8 cellular contexts compared by ENCODE assay signal in genomic region chr3:197454841-197455240, GRCh38.
DNase-seq lines count a peak whose midpoint lies in the region; ATAC-seq and TF ChIP-seq lines count a peak whose summit lies in the region.
"Not testable (repeated sequence)": the region's sequence is repeated elsewhere in the genome, so short reads cannot be mapped to it uniquely, and the experiment has no call there.

No MANE protein-coding gene starts in this region.

- H3K27me3 ChIP-seq in CD4-positive, alpha-beta T cell (ENCODE audit: control insufficient read depth, insufficient read depth, low read length) = not testable (repeated sequence)

- H3K27me3 Mint-ChIP-seq in CD4-positive, alpha-beta T cell; IgD-negative memory B cell; activated T-cell treated with anti-CD3 and anti-CD28 coated beads, Interleukin-2, amount 50 U/mL, for 24 hours; central memory CD8-positive, alpha-beta T cell; naive thymus-derived CD8-positive, alpha-beta T cell; osteocyte (ENCODE audit: unreplicated experiment): not testable (repeated sequence)
- H3K27me3 Mint-ChIP-seq in immature natural killer cell (ENCODE audit: low read depth in 3 of 3) = peaks cover 1 to 20% (median 7%) of the 10 kb centered on the region in 3 donors
- H3K27me3 Mint-ChIP-seq in stimulated activated memory B cell treated with anti-CD40 and anti-IgM and Interleukin-4, amounts not matched to agents 10 μg/mL and 1 μg/mL and 100 μg/mL, for 72 hours = peaks cover 24% of the 10 kb centered on the region

- CTCF ChIA-PET in CD4-positive, alpha-beta T cell (lab: Charles Lee) = not testable (repeated sequence)

- peaks cover 24% of the 10 kb centered on the region for H3K4me1 Mint-ChIP-seq in CD4-positive, alpha-beta T cell (ENCODE audit: low read depth)
- H3K4me1 Mint-ChIP-seq in IgD-negative memory B cell (peaks cover 6 to 12% (median 7%) of the 10 kb centered on the region in 3 donors), immature natural killer cell (peaks cover 21 to 23% of the 10 kb centered on the region in 2 donors), osteocyte (ENCODE audit: unreplicated experiment) (peaks cover 23% of the 10 kb centered on the region)
- peaks cover 18% of the 10 kb centered on the region for H3K4me1 Mint-ChIP-seq in activated T-cell treated with anti-CD3 and anti-CD28 coated beads, Interleukin-2, amount 50 U/mL, for 24 hours (ENCODE audit: low read depth)
- peaks cover 18% of the 10 kb centered on the region for H3K4me1 Mint-ChIP-seq in central memory CD8-positive, alpha-beta T cell
- peaks cover 12 to 24% (median 20%) of the 10 kb centered on the region in 4 donors for H3K4me1 Mint-ChIP-seq in naive thymus-derived CD8-positive, alpha-beta T cell
- peaks cover 26% of the 10 kb centered on the region for H3K4me1 Mint-ChIP-seq in stimulated activated memory B cell treated with anti-CD40 and anti-IgM and Interleukin-4, amounts not matched to agents 10 μg/mL and 1 μg/mL and 100 μg/mL, for 72 hours

- ATAC-seq in CD4-positive, alpha-beta T cell (ENCODE audit: poor library complexity); central memory CD8-positive, alpha-beta T cell (replicated peaks; ENCODE audit: extremely low read depth, poor library complexity, severe bottlenecking); naive thymus-derived CD8-positive, alpha-beta T cell; stimulated activated memory B cell treated with anti-CD40 and anti-IgM and Interleukin-4, amounts not matched to agents 10 μg/mL and 1 μg/mL and 100 μg/mL, for 72 hours: not testable (repeated sequence)

- peak overlapping the region; percentile 91 for H3K4me3 Mint-ChIP-seq in CD4-positive, alpha-beta T cell
- peak overlapping the region in 3 of 4 donors; percentile 52 to 97 (median 79) for H3K4me3 Mint-ChIP-seq in IgD-negative memory B cell
- not testable (repeated sequence) for H3K4me3 Mint-ChIP-seq in activated T-cell treated with anti-CD3 and anti-CD28 coated beads, Interleukin-2, amount 50 U/mL, for 24 hours; osteocyte (ENCODE audit: unreplicated experiment); stimulated activated memory B cell treated with anti-CD40 and anti-IgM and Interleukin-4, amounts not matched to agents 10 μg/mL and 1 μg/mL and 100 μg/mL, for 72 hours
- peak overlapping the region; percentile 90 for H3K4me3 Mint-ChIP-seq in central memory CD8-positive, alpha-beta T cell
- peak overlapping the region; percentile 90 to 96 (median 93) for H3K4me3 Mint-ChIP-seq in immature natural killer cell
- H3K4me3 Mint-ChIP-seq in naive thymus-derived CD8-positive, alpha-beta T cell = peak overlapping the region in 9 of 10 donors; percentile 5 to 97 (median 87)

- DNase-seq in CD4-positive, alpha-beta T cell; activated T-cell treated with anti-CD3 and anti-CD28 coated beads, Interleukin-2, amount 50 U/mL, for 24 hours; central memory CD8-positive, alpha-beta T cell (ENCODE audit: low spot score in 2 of 2); immature natural killer cell; naive thymus-derived CD8-positive, alpha-beta T cell; osteocyte (ENCODE audit: extremely low spot score, unreplicated experiment): not testable (repeated sequence)

- not testable (repeated sequence) for H3K27ac ChIP-seq in CD4-positive, alpha-beta T cell (ENCODE audit: low read depth, low read length)

- H3K9me3 Mint-ChIP-seq in CD4-positive, alpha-beta T cell; IgD-negative memory B cell; activated T-cell treated with anti-CD3 and anti-CD28 coated beads, Interleukin-2, amount 50 U/mL, for 24 hours; central memory CD8-positive, alpha-beta T cell; immature natural killer cell; naive thymus-derived CD8-positive, alpha-beta T cell; osteocyte (ENCODE audit: unreplicated experiment); stimulated activated memory B cell treated with anti-CD40 and anti-IgM and Interleukin-4, amounts not matched to agents 10 μg/mL and 1 μg/mL and 100 μg/mL, for 72 hours: not testable (repeated sequence)

- POLR2A ChIA-PET in CD4-positive, alpha-beta T cell (lab: Charles Lee); naive thymus-derived CD8-positive, alpha-beta T cell (lab: Charles Lee): not testable (repeated sequence)

- not testable (repeated sequence) for TF ChIP-seq CTCF in CD4-positive, alpha-beta T cell (IDR thresholded peaks at IDR 0.05); osteocyte (IDR thresholded peaks at IDR 0.05)

- not testable (repeated sequence) for H3K9me3 ChIP-seq in CD4-positive, alpha-beta T cell (ENCODE audit: control insufficient read depth, low read length)

- not testable (repeated sequence) for H3K27ac Mint-ChIP-seq in CD4-positive, alpha-beta T cell; IgD-negative memory B cell
- H3K27ac Mint-ChIP-seq in activated T-cell treated with anti-CD3 and anti-CD28 coated beads, Interleukin-2, amount 50 U/mL, for 24 hours = peak overlapping the region; percentile 94
- peak overlapping the region; percentile 24 for H3K27ac Mint-ChIP-seq in central memory CD8-positive, alpha-beta T cell (ENCODE audit: low read depth)
- peak overlapping the region in 1 of 6 donors; percentile 45 for H3K27ac Mint-ChIP-seq in immature natural killer cell
- peak overlapping the region in 1 of 10 donors; percentile 1 for H3K27ac Mint-ChIP-seq in naive thymus-derived CD8-positive, alpha-beta T cell
- peak overlapping the region; percentile 88 for H3K27ac Mint-ChIP-seq in osteocyte (ENCODE audit: unreplicated experiment)
- H3K27ac Mint-ChIP-seq in stimulated activated memory B cell treated with anti-CD40 and anti-IgM and Interleukin-4, amounts not matched to agents 10 μg/mL and 1 μg/mL and 100 μg/mL, for 72 hours = peak overlapping the region; percentile 0

- intact Hi-C loops in CD4-positive, alpha-beta T cell (cut with DNase I, micrococcal nuclease) = not testable (repeated sequence)

- not testable (repeated sequence) for H3K36me3 Mint-ChIP-seq in CD4-positive, alpha-beta T cell (ENCODE audit: low read depth); IgD-negative memory B cell; activated T-cell treated with anti-CD3 and anti-CD28 coated beads, Interleukin-2, amount 50 U/mL, for 24 hours (ENCODE audit: low read depth); immature natural killer cell; naive thymus-derived CD8-positive, alpha-beta T cell; osteocyte (ENCODE audit: unreplicated experiment); stimulated activated memory B cell treated with anti-CD40 and anti-IgM and Interleukin-4, amounts not matched to agents 10 μg/mL and 1 μg/mL and 100 μg/mL, for 72 hours
- peaks cover 15% of the 10 kb centered on the region for H3K36me3 Mint-ChIP-seq in central memory CD8-positive, alpha-beta T cell (ENCODE audit: insufficient read depth)
